Comparison of ENCODE assay signal across 16 cellular contexts in the genomic region with DNA sequence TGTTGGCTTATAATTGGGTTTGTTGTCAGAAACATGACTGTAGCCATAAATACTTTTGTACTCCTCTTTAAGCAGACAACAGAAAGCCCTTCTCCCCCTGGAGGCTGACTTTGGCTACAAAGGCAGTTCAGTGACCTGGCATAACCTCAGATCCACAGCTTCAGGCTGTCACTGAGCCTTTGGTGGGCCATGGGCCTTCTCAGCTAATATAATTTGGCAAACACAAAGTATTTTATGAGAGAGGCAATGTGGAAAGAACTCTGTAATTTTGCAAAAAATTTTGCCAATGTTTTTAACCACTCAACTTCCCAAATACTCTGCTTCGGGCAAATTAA. TPM values are rescaled to one million over a fixed set of nuclear protein-coding genes. Genes with fewer than 3 reads are reported as not detected.
DNase-seq lines count a peak whose midpoint lies in the region; ATAC-seq, FAIRE-seq and TF ChIP-seq lines count a peak whose summit lies in the region.
"Had no signal": no experiment of that assay in that cellular context is flagged by ENCODE, and none has a peak within 500 bp of the region (broad histone marks: within the 10 kb centered on the region; RNA-seq: fewer than 3 reads in every experiment).

No MANE protein-coding gene starts in this region.

- H3K27ac ChIP-seq in breast epithelium: peak overlapping the region; percentile 86 to 90
- no peak overlapping the region for H3K27ac ChIP-seq in mammary epithelial cell (ENCODE audit: insufficient read depth, low read depth, low read length)
- no peak overlapping the region for H3K27ac ChIP-seq in keratinocyte (ENCODE audit: control insufficient read depth, insufficient read depth, low read length)
- peak overlapping the region in 1 of 2 donors; percentile 28 for H3K27ac ChIP-seq in aorta (ENCODE audit: low read depth in 1 of 2, low read length in 2 of 2)

- TF ChIP-seq CTCF in breast epithelium (IDR thresholded peaks at IDR 0.05) (peak in 1 of 3 donors; percentile 15), mammary epithelial cell (conservative IDR thresholded peaks at IDR 0.05 in 1 of 2, IDR thresholded peaks at IDR 0.05 in 1 of 2; ENCODE audit: extremely low read depth in 1 of 2, insufficient read depth in 1 of 2, low read depth in 1 of 2, low read length in 2 of 2) (no peak), choroid plexus epithelial cell (conservative IDR thresholded peaks at IDR 0.05; ENCODE audit: low read depth, low read length) (peak; percentile 23), keratinocyte (optimal IDR thresholded peaks at IDR 0.05 in 1 of 3, IDR thresholded peaks at IDR 0.05 in 1 of 3, conservative IDR thresholded peaks at IDR 0.05 in 1 of 3; ENCODE audit: extremely low read depth in 1 of 3, insufficient read depth in 2 of 3, low read length in 3 of 3) (peak in 2 of 3 experiments; percentile 0 to 5)

- H3K36me3 ChIP-seq in breast epithelium: no peaks in the 10 kb centered on the region
- H3K36me3 ChIP-seq in mammary epithelial cell (ENCODE audit: insufficient read depth, low read length): no peaks in the 10 kb centered on the region
- no peaks in the 10 kb centered on the region for H3K36me3 ChIP-seq in keratinocyte (ENCODE audit: control insufficient read depth in 2 of 2, extremely low read depth in 1 of 2, insufficient read depth in 2 of 2, low read length in 2 of 2)
- H3K36me3 ChIP-seq in aorta (ENCODE audit: control insufficient read depth in 1 of 2, insufficient read depth in 2 of 2, low read length in 1 of 2): no peaks in the 10 kb centered on the region

- no peaks in the 10 kb centered on the region for H3K9me3 ChIP-seq in breast epithelium
- H3K9me3 ChIP-seq in mammary epithelial cell (replicated peaks; ENCODE audit: insufficient read depth, low read length): no peaks in the 10 kb centered on the region
- H3K9me3 ChIP-seq in keratinocyte (ENCODE audit: control insufficient read depth, low read depth, low read length): no peaks in the 10 kb centered on the region
- H3K9me3 ChIP-seq in aorta (ENCODE audit: control insufficient read depth, low read length): no peaks in the 10 kb centered on the region

- H4K20me1 ChIP-seq in mammary epithelial cell (ENCODE audit: insufficient read depth, low read length): peaks cover 2% of the 10 kb centered on the region
- no peaks in the 10 kb centered on the region for H4K20me1 ChIP-seq in keratinocyte (ENCODE audit: control insufficient read depth, extremely low read depth, insufficient read depth, low read length)

- 94% methylated on average over 1 of the region's 1 CpG for WGBS in mammary epithelial cell (ENCODE audit: low coverage, missing lambda C conversion rate)
- WGBS in aorta, 2 donors: 78 to 98% methylated on average over 1 of the region's 1 CpG

- dilution Hi-C loops in mammary epithelial cell (cut with HindIII; ENCODE audit: low sequenced_read_pairs): no loop called here
- dilution Hi-C loops in keratinocyte (cut with MboI; ENCODE audit: extremely low pct_ligation_motif_present, low sequenced_read_pairs): no loop called here

- H3K27me3 ChIP-seq in breast epithelium (no peaks in the 10 kb centered on the region), mammary epithelial cell (ENCODE audit: insufficient read depth, low read length) (no peaks in the 10 kb centered on the region), keratinocyte (ENCODE audit: control insufficient read depth, extremely low read depth, insufficient read depth, low read length) (no peaks in the 10 kb centered on the region), aorta (ENCODE audit: control insufficient read depth in 1 of 2, insufficient read depth in 2 of 2, low read length in 1 of 2) (no peaks in the 10 kb centered on the region)

- DNase-seq in breast epithelium (ENCODE audit: low spot score in 2 of 2): no peak
- no peak for DNase-seq in mammary epithelial cell
- DNase-seq in choroid plexus epithelial cell (ENCODE audit: low read depth): no peak
- DNase-seq in keratinocyte (ENCODE audit: low read depth, low spot score): no peak
- DNase-seq in aorta: no peak
- DNase-seq in activated T-cell treated with anti-CD3 and anti-CD28 coated beads for 4 hours: no peak
- DNase-seq: activated CD4-positive, alpha-beta T cell treated with anti-CD3 and anti-CD28 coated beads for 36 hours; activated T-cell treated with anti-CD3 and anti-CD28 coated beads, Interleukin-2, amount 50 U/mL, for 4 hours; GF-D8; glutamatergic neuron; Kasumi-1; NCI-H1694; NCI-H526 had no signal

- CTCF ChIA-PET in mammary epithelial cell (lab: Charles Lee; ENCODE audit: low non-redundant PET): no interaction called here

- in situ Hi-C loops in mammary epithelial cell (cut with MboI; ENCODE audit: low sequenced_read_pairs in 2 of 2): no loop called here

- H3K9me1 ChIP-seq in keratinocyte (ENCODE audit: control insufficient read depth, extremely low read depth, insufficient read depth, low read length): no peaks in the 10 kb centered on the region

- H3K79me2 ChIP-seq in mammary epithelial cell (ENCODE audit: insufficient read depth, low read length): no peaks in the 10 kb centered on the region
- H3K79me2 ChIP-seq in keratinocyte (ENCODE audit: control insufficient read depth, insufficient read depth, low read length): no peaks in the 10 kb centered on the region

- H3K9ac ChIP-seq in mammary epithelial cell (ENCODE audit: insufficient read depth, low read length): no peak overlapping the region
- H3K9ac ChIP-seq in keratinocyte (ENCODE audit: control insufficient read depth, extremely low read depth, insufficient read depth, low read length): no peak overlapping the region

- no peak overlapping the region for H3K4me2 ChIP-seq in mammary epithelial cell (ENCODE audit: insufficient read depth, low read depth, low read length)
- no peak overlapping the region for H3K4me2 ChIP-seq in keratinocyte (ENCODE audit: control insufficient read depth, extremely low read depth, insufficient read depth, low read depth, low read length)

- H3K4me1 ChIP-seq in breast epithelium: peaks cover 3 to 16% of the 10 kb centered on the region in 2 donors
- peaks cover 11% of the 10 kb centered on the region for H3K4me1 ChIP-seq in mammary epithelial cell (ENCODE audit: insufficient read depth, low read length)
- peaks cover 15% of the 10 kb centered on the region for H3K4me1 ChIP-seq in keratinocyte (ENCODE audit: control insufficient read depth, extremely low read depth, insufficient read depth, low read length)
- H3K4me1 ChIP-seq in aorta (ENCODE audit: control insufficient read depth in 1 of 2, insufficient read depth in 2 of 2, low read length in 2 of 2): peaks cover 3 to 4% of the 10 kb centered on the region in 2 donors

- no TSS peak for BruUV-seq in mammary epithelial cell (replicated peaks; lab: Mats Ljungman, UMichigan)

- no peak for TF ChIP-seq POLR2A in breast epithelium (IDR thresholded peaks at IDR 0.05)

- ATAC-seq in aorta (ENCODE audit: low FRiP score) (peak; percentile 42), GM21723 (IDR thresholded peaks at IDR 0.05; ENCODE audit: unreplicated experiment) (no peak), GM18511 (IDR thresholded peaks at IDR 0.05; ENCODE audit: unreplicated experiment) (no peak)
- ATAC-seq: activated CD4-positive, alpha-beta T cell treated with anti-CD3 and anti-CD28 coated beads for 36 hours; activated T-cell treated with anti-CD3 and anti-CD28 coated beads, Interleukin-2, amount 50 U/mL, for 4 hours had no signal

- H2AFZ ChIP-seq in mammary epithelial cell (ENCODE audit: low read depth, low read length) (no peak overlapping the region), keratinocyte (ENCODE audit: control insufficient read depth, low read length) (no peak overlapping the region)

- intact Hi-C loops in breast epithelium (cut with DNase I; ENCODE audit: low total_unique reads) (no loop called here), mammary epithelial cell (cut with micrococcal nuclease) (no loop called here), aorta (cut with DNase I) (no loop called here)

- FAIRE-seq in keratinocyte (lab: Jason Lieb, UNC): no peak
- FAIRE-seq: endothelial cell of umbilical vein had no signal

- H3K4me3 ChIP-seq in breast epithelium (no peak overlapping the region), mammary epithelial cell (replicated peaks in 1 of 3; ENCODE audit: insufficient read depth in 1 of 3, low read depth in 2 of 3, low read length in 3 of 3) (no peak overlapping the region), choroid plexus epithelial cell (ENCODE audit: low read depth, low read length) (no peak overlapping the region), keratinocyte (ENCODE audit: control insufficient read depth in 2 of 3, extremely low read depth in 1 of 3, insufficient read depth in 2 of 3, low read depth in 1 of 3, low read length in 3 of 3) (no peak overlapping the region), aorta (ENCODE audit: low read length in 2 of 2) (no peak overlapping the region)

RNA-seq across cellular contexts. Expression of a gene that starts 15.5 kb away (rescaled TPM):
- total RNA-seq in breast epithelium (1,000 to 10,000 TPM in 2 of 3 donors, 100 to 1,000 TPM in 1; 330 to 5,040 (median 1,381) TPM), mammary epithelial cell (10 to 100 TPM in 1 of 2 donors, under 1 TPM in 1; 0.66 to 55.5 TPM), aorta (over 10,000 TPM in 1 of 2 donors, 1,000 to 10,000 TPM in 1; 7,115 to 12,824 TPM)
- polyA plus RNA-seq in mammary epithelial cell (1.4 TPM), keratinocyte (0.24 to 0.33 TPM (median 0.31 TPM) in 3 replicates), aorta (over 10,000 TPM; 16,275 to 16,848 TPM)
- polyA minus RNA-seq in mammary epithelial cell (not detected), keratinocyte (not detected in 3 replicates)
- 0.62 TPM for polyA plus RNA-seq in keratinocyte (2011; ENCODE audit: low read depth)
- polyA plus RNA-seq in keratinocyte (2011; cell fraction: cytosol; rRNA removed): 0.39 and 0.72 TPM in 2 replicates
- 0.42 and 0.72 TPM in 2 replicates for polyA plus RNA-seq in keratinocyte (2011; cell fraction: nucleus; rRNA removed)
- polyA plus RNA-seq in keratinocyte (2012; ENCODE audit: low replicate concordance): 0.23 and 0.50 TPM in 2 replicates
- not detected for polyA minus RNA-seq in keratinocyte (2011; cell fraction: cytosol; rRNA and poly(A)+ RNA removed)
- not detected in 2 replicates for polyA minus RNA-seq in keratinocyte (2011; cell fraction: nucleus; rRNA and poly(A)+ RNA removed)
- total RNA-seq: activated CD4-positive, alpha-beta T cell treated with anti-CD3 and anti-CD28 coated beads for 36 hours had no signal

RNA-seq across cellular contexts. Expression of a gene that starts 37.1 kb away (rescaled TPM):
- total RNA-seq in breast epithelium (1 to 10 TPM in 2 of 3 donors, under 1 TPM in 1; 0.96 to 8.5 (median 7.8) TPM), mammary epithelial cell (not detected), aorta (1 to 10 TPM; 1.3 to 3.2 TPM)
- polyA plus RNA-seq in mammary epithelial cell (0.12 TPM), keratinocyte (0.06 to 0.18 TPM (median 0.17 TPM) in 3 replicates), aorta (1 to 10 TPM in 1 of 2 donors, under 1 TPM in 1; 0.20 to 5.3 TPM)
- polyA minus RNA-seq in mammary epithelial cell (not detected), keratinocyte (0.10 to 0.33 TPM in 2 of 3 replicates, not detected in the other)
- polyA plus RNA-seq in keratinocyte (2011; ENCODE audit: low read depth): 0.60 TPM
- 0.10 and 0.19 TPM in 2 replicates for polyA plus RNA-seq in keratinocyte (2011; cell fraction: cytosol; rRNA removed)
- 0.15 and 0.23 TPM in 2 replicates for polyA plus RNA-seq in keratinocyte (2011; cell fraction: nucleus; rRNA removed)
- 0.05 and 0.93 TPM in 2 replicates for polyA plus RNA-seq in keratinocyte (2012; ENCODE audit: low replicate concordance)
- not detected for polyA minus RNA-seq in keratinocyte (2011; cell fraction: cytosol; rRNA and poly(A)+ RNA removed)
- polyA minus RNA-seq in keratinocyte (2011; cell fraction: nucleus; rRNA and poly(A)+ RNA removed): 0.47 TPM in 1 of 2 replicates, not detected in the other

RNA-seq across cellular contexts. Expression of a gene that starts 57.9 kb away (rescaled TPM):
- total RNA-seq in breast epithelium: 1 to 10 TPM in 2 of 3 donors, under 1 TPM in 1; 0.48 to 1.6 (median 1.0) TPM
- not detected for total RNA-seq in mammary epithelial cell
- polyA plus RNA-seq in mammary epithelial cell: not detected
- polyA minus RNA-seq in mammary epithelial cell: not detected
- polyA plus RNA-seq in keratinocyte: not detected in 3 replicates
- not detected for polyA plus RNA-seq in keratinocyte (2011; ENCODE audit: low read depth)
- not detected in 2 replicates for polyA plus RNA-seq in keratinocyte (2011; cell fraction: cytosol; rRNA removed)
- not detected in 2 replicates for polyA plus RNA-seq in keratinocyte (2011; cell fraction: nucleus; rRNA removed)
- not detected in 2 replicates for polyA plus RNA-seq in keratinocyte (2012; ENCODE audit: low replicate concordance)
- polyA minus RNA-seq in keratinocyte: not detected in 3 replicates
- polyA minus RNA-seq in keratinocyte (2011; cell fraction: cytosol; rRNA and poly(A)+ RNA removed): not detected
- not detected in 2 replicates for polyA minus RNA-seq in keratinocyte (2011; cell fraction: nucleus; rRNA and poly(A)+ RNA removed)
- 10 to 100 TPM in 1 of 2 donors, 1 to 10 TPM in 1; 5.6 to 11.6 TPM for total RNA-seq in aorta
- polyA plus RNA-seq in aorta: 10 to 100 TPM; 10.5 to 50.8 TPM
- total RNA-seq: activated CD4-positive, alpha-beta T cell treated with anti-CD3 and anti-CD28 coated beads for 36 hours; activated T-cell treated with anti-CD3 and anti-CD28 coated beads, Interleukin-2, amount 50 U/mL, for 4 hours had no signal

Comparison
In these comparisons a context has a peak if more than half of its experiments do, and no peak if none do; other contexts are left out.
1. H3K27ac ChIP-seq: peak in breast epithelium (2 of 2); none in mammary epithelial cell (single experiment) and keratinocyte (single experiment).
2. RNA of a gene that starts 15.5 kb away (total RNA-seq): 7,115 to 12,824 TPM in aorta and 330 to 5,040 TPM in breast epithelium; 0.66 to 55.5 TPM in mammary epithelial cell; every median in the first group is over 4 times any median in the second.
3. CTCF ChIP-seq: peak in choroid plexus epithelial cell (single experiment) and keratinocyte (2 of 3); none in mammary epithelial cell (0 of 2).